2 cellular contexts compared by ENCODE assay signal in the genomic region with DNA sequence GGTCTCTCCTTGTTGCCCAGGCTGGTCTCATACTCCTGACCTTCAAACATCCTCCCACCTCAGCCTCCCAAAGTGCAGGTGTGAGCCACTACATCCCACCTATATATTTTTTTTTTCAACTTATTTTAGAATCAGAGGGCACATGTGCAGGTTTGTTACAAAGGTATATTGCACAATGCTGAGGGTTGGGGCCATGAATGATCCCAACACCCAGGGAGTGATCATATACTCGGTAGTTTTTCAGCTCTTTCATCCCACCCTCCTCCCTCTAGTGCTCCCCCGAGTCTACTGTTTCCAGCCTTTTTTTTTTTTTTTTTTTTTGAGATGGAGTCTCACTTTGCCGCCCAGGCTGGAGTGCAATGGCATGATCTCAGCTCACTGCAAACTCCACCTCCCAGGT.
TF ChIP-seq lines count a peak whose summit lies in the region.

No MANE protein-coding gene starts in this region.

TF ChIP-seq in HepG2, 621 proteins besides CTCF, POLR2A, EP300 and RAD21:
- TF ChIP-seq RELA (CRISPR knock-in tag; IDR thresholded peaks at IDR 0.05) (no peak), ZNF678 (CRISPR knock-in tag; IDR thresholded peaks at IDR 0.05) (no peak), CEBPB (IDR thresholded peaks at IDR 0.05; ENCODE audit: borderline replicate concordance, low read depth, low read length) (peak; percentile 60; the same call in 1 of the 2 replicates), MATR3 (CRISPR knock-in tag; IDR thresholded peaks at IDR 0.05) (no peak)
- TF ChIP-seq, protein P1, sequence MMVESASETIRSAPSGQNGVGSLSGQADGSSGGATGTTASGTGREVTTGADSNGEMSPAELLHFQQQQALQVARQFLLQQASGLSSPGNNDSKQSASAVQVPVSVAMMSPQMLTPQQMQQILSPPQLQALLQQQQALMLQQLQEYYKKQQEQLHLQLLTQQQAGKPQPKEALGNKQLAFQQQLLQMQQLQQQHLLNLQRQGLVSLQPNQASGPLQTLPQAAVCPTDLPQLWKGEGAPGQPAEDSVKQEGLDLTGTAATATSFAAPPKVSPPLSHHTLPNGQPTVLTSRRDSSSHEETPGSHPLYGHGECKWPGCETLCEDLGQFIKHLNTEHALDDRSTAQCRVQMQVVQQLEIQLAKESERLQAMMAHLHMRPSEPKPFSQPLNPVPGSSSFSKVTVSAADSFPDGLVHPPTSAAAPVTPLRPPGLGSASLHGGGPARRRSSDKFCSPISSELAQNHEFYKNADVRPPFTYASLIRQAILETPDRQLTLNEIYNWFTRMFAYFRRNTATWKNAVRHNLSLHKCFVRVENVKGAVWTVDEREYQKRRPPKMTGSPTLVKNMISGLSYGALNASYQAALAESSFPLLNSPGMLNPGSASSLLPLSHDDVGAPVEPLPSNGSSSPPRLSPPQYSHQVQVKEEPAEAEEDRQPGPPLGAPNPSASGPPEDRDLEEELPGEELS (CRISPR knock-in tag; IDR thresholded peaks at IDR 0.05) = no peak
- TF ChIP-seq, protein P2, sequence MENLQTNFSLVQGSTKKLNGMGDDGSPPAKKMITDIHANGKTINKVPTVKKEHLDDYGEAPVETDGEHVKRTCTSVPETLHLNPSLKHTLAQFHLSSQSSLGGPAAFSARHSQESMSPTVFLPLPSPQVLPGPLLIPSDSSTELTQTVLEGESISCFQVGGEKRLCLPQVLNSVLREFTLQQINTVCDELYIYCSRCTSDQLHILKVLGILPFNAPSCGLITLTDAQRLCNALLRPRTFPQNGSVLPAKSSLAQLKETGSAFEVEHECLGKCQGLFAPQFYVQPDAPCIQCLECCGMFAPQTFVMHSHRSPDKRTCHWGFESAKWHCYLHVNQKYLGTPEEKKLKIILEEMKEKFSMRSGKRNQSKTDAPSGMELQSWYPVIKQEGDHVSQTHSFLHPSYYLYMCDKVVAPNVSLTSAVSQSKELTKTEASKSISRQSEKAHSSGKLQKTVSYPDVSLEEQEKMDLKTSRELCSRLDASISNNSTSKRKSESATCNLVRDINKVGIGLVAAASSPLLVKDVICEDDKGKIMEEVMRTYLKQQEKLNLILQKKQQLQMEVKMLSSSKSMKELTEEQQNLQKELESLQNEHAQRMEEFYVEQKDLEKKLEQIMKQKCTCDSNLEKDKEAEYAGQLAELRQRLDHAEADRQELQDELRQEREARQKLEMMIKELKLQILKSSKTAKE (CRISPR knock-in tag; IDR thresholded peaks at IDR 0.05; ENCODE audit: borderline replicate concordance) = no peak
TF ChIP-seq in HepG2: peak in this region for 1.

TF ChIP-seq in K562, 482 proteins besides CTCF, POLR2A, EP300 and RAD21:
- TF ChIP-seq ZNF311 (CRISPR knock-in tag; IDR thresholded peaks at IDR 0.05) (no peak), CBX3 (IDR thresholded peaks at IDR 0.05; ENCODE audit: borderline replicate concordance in 1 of 2, low read length in 2 of 2) (no peak), ILK (tag; IDR thresholded peaks at IDR 0.05; ENCODE audit: borderline replicate concordance, low read depth) (no peak), ZNF263 (CRISPR knock-in tag; IDR thresholded peaks at IDR 0.05; ENCODE audit: borderline replicate concordance) (peak; percentile 86), ZBTB17 (CRISPR knock-in tag; IDR thresholded peaks at IDR 0.05) (no peak), ZKSCAN8 (CRISPR knock-in tag; IDR thresholded peaks at IDR 0.05) (no peak), ZNF324 (CRISPR knock-in tag; IDR thresholded peaks at IDR 0.05) (no peak)
